8 cellular contexts compared by ENCODE assay signal in the genomic region with DNA sequence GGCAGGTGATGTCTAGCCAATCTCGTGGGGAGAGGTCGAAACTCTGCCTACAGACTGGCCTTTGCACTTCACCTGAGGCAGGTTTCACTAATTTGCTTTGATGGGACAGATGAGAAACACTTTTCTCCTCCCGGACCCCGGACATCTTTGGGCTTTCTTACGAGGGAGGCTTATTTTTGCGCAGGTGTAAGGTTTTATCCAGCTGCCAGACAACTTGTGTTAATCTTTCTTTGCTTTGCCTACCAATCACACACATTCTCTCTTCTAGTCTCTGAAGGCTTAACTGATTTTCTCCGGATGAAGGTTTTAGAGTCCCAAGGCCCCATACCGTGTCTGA. TPM values are rescaled to one million over a fixed set of nuclear protein-coding genes. Genes with fewer than 3 reads are reported as not detected.
DNase-seq lines count a peak whose midpoint lies in the region; ATAC-seq lines count a peak whose summit lies in the region.

No MANE protein-coding gene starts in this region.

- H3K27ac Mint-ChIP-seq in activated T-cell treated with anti-CD3 and anti-CD28 coated beads, Interleukin-2, amount 50 U/mL, for 24 hours, result peak overlapping the region; percentile 94
- H3K27ac Mint-ChIP-seq in activated T-helper 1 cell treated with anti-CD3 and anti-CD28 coated beads, Interleukin-12 subunit alpha, Interleukin-12 subunit beta, Interleukin-2, Interleukin-4 antibody, amounts not matched to agents 30 ng/mL and 10 ng/mL and 1 ng/mL, durations not matched to agents 14 hours and 24 hours and 36 hours, result peak overlapping the region; percentile 97

- H3K4me1 Mint-ChIP-seq in activated T-cell treated with anti-CD3 and anti-CD28 coated beads, Interleukin-2, amount 50 U/mL, for 24 hours (ENCODE audit: low read depth), result peaks cover 72% of the 10 kb centered on the region
- H3K4me1 Mint-ChIP-seq in activated T-helper 1 cell treated with anti-CD3 and anti-CD28 coated beads, Interleukin-12 subunit alpha, Interleukin-12 subunit beta, Interleukin-2, Interleukin-4 antibody, amounts not matched to agents 30 ng/mL and 10 ng/mL and 1 ng/mL, durations not matched to agents 14 hours and 24 hours and 36 hours (ENCODE audit: low read depth), result peaks cover 65% of the 10 kb centered on the region

- intact Hi-C loops in activated T-helper 1 cell treated with anti-CD3 and anti-CD28 coated beads, Interleukin-12 subunit alpha, Interleukin-12 subunit beta, Interleukin-2, Interleukin-4 antibody, amounts not matched to agents 30 ng/mL and 10 ng/mL and 1 ng/mL, durations not matched to agents 14 hours and 24 hours and 36 hours (cut with micrococcal nuclease), result loop anchor here (2.0 kb wide), 7 partner anchors 15 to 309 kb away; partner anchors contain the start of gene PARP8

- DNase-seq in activated T-cell treated with anti-CD3 and anti-CD28 coated beads, Interleukin-2, amount 50 U/mL, for 24 hours, result no peak
- DNase-seq in activated T-cell treated with anti-CD3 and anti-CD28 coated beads, Interleukin-2, amount 50 U/mL, for 48 hours, result no peak
- DNase-seq in activated T-helper 1 cell treated with anti-CD3 and anti-CD28 coated beads, Interleukin-12 subunit alpha, Interleukin-12 subunit beta, Interleukin-2, Interleukin-4 antibody, amounts not matched to agents 30 ng/mL and 10 ng/mL and 1 ng/mL, durations not matched to agents 14 hours and 24 hours and 36 hours (ENCODE audit: low spot score), result no peak
- DNase-seq in iPS-NIHi11 (ENCODE audit: low spot score) (peak; percentile 3), superior temporal gyrus (ENCODE audit: extremely low spot score) (peak; percentile 40), OCI-M2 (lab: John Stamatoyannopoulos, UW; ENCODE audit: unreplicated experiment) (no peak)

- H3K4me3 Mint-ChIP-seq in activated T-cell treated with anti-CD3 and anti-CD28 coated beads, Interleukin-2, amount 50 U/mL, for 24 hours, result peak overlapping the region; percentile 93
- H3K4me3 Mint-ChIP-seq in activated T-helper 1 cell treated with anti-CD3 and anti-CD28 coated beads, Interleukin-12 subunit alpha, Interleukin-12 subunit beta, Interleukin-2, Interleukin-4 antibody, amounts not matched to agents 30 ng/mL and 10 ng/mL and 1 ng/mL, durations not matched to agents 14 hours and 24 hours and 36 hours, result peak overlapping the region; percentile 94

- no peaks in the 10 kb centered on the region for H3K27me3 Mint-ChIP-seq in activated T-cell treated with anti-CD3 and anti-CD28 coated beads, Interleukin-2, amount 50 U/mL, for 24 hours
- peaks cover 2% of the 10 kb centered on the region for H3K27me3 Mint-ChIP-seq in activated T-helper 1 cell treated with anti-CD3 and anti-CD28 coated beads, Interleukin-12 subunit alpha, Interleukin-12 subunit beta, Interleukin-2, Interleukin-4 antibody, amounts not matched to agents 30 ng/mL and 10 ng/mL and 1 ng/mL, durations not matched to agents 14 hours and 24 hours and 36 hours (ENCODE audit: insufficient read depth)

- peaks cover under 1% of the 10 kb centered on the region for H3K9me3 Mint-ChIP-seq in activated T-cell treated with anti-CD3 and anti-CD28 coated beads, Interleukin-2, amount 50 U/mL, for 24 hours
- H3K9me3 Mint-ChIP-seq in activated T-helper 1 cell treated with anti-CD3 and anti-CD28 coated beads, Interleukin-12 subunit alpha, Interleukin-12 subunit beta, Interleukin-2, Interleukin-4 antibody, amounts not matched to agents 30 ng/mL and 10 ng/mL and 1 ng/mL, durations not matched to agents 14 hours and 24 hours and 36 hours, result peaks cover 2% of the 10 kb centered on the region

- ATAC-seq in HG02870 (IDR thresholded peaks at IDR 0.05; ENCODE audit: unreplicated experiment) (no peak), GM18868 (IDR thresholded peaks at IDR 0.05; ENCODE audit: unreplicated experiment) (no peak)

- peaks cover 21% of the 10 kb centered on the region for H3K36me3 Mint-ChIP-seq in activated T-cell treated with anti-CD3 and anti-CD28 coated beads, Interleukin-2, amount 50 U/mL, for 24 hours (ENCODE audit: low read depth)
- H3K36me3 Mint-ChIP-seq in activated T-helper 1 cell treated with anti-CD3 and anti-CD28 coated beads, Interleukin-12 subunit alpha, Interleukin-12 subunit beta, Interleukin-2, Interleukin-4 antibody, amounts not matched to agents 30 ng/mL and 10 ng/mL and 1 ng/mL, durations not matched to agents 14 hours and 24 hours and 36 hours (ENCODE audit: low read depth), result peaks cover 15% of the 10 kb centered on the region

RNA-seq across cellular contexts. Expression of gene EMB, which starts 0.4 kb away (rescaled TPM):
- 80.6 and 81.8 TPM in 2 replicates for total RNA-seq in activated T-helper 1 cell treated with anti-CD3 and anti-CD28 coated beads, Interleukin-12 subunit alpha, Interleukin-12 subunit beta, Interleukin-2, Interleukin-4 antibody, amounts not matched to agents 30 ng/mL and 10 ng/mL and 1 ng/mL, durations not matched to agents 14 hours and 24 hours and 36 hours

Comparison
In these comparisons a context has a peak if more than half of its experiments do, and no peak if none do; other contexts are left out.
1. DNase-seq: peak in iPS-NIHi11 (single experiment) and superior temporal gyrus (single experiment); none in activated T-cell treated with anti-CD3 and anti-CD28 coated beads, Interleukin-2, amount 50 U/mL, for 24 hours (single experiment), activated T-cell treated with anti-CD3 and anti-CD28 coated beads, Interleukin-2, amount 50 U/mL, for 48 hours (0 of 2), activated T-helper 1 cell treated with anti-CD3 and anti-CD28 coated beads, Interleukin-12 subunit alpha, Interleukin-12 subunit beta, Interleukin-2, Interleukin-4 antibody, amounts not matched to agents 30 ng/mL and 10 ng/mL and 1 ng/mL, durations not matched to agents 14 hours and 24 hours and 36 hours (single experiment) and OCI-M2 (single experiment).